18 cellular contexts compared by ENCODE assay signal in genomic region chr13:71460179-71460578, GRCh38.
A peak's percentile ranks its signal among the peaks of the same experiment; 100 is the strongest.
DNase-seq lines count a peak whose midpoint lies in the region; ATAC-seq and TF ChIP-seq lines count a peak whose summit lies in the region.
"Had no signal": no experiment of that assay in that cellular context is flagged by ENCODE, and none has a peak within 500 bp of the region (broad histone marks: within the 10 kb centered on the region; RNA-seq: fewer than 3 reads in every experiment).

No MANE protein-coding gene starts in this region.

- no peak overlapping the region for H3K4ac ChIP-seq in IMR-90 (ENCODE audit: low read depth, low read length)

- no peak overlapping the region for H4K91ac ChIP-seq in IMR-90 (ENCODE audit: insufficient read depth, low read depth, low read length)

- no peak overlapping the region for H3K9ac ChIP-seq in IMR-90 (ENCODE audit: low read depth, low read length)
- H3K9ac ChIP-seq: GM23248 had no signal

- no peak overlapping the region for H3K56ac ChIP-seq in IMR-90 (ENCODE audit: extremely low read depth, insufficient read depth, low read length)

- no peak for DNase-seq in IMR-90
- DNase-seq in fibroblast of pulmonary artery (ENCODE audit: low read depth): peak; percentile 32
- no peak for DNase-seq in SHP77 (lab: John Stamatoyannopoulos, UW)
- DNase-seq in anterior cingulate cortex (lab: John Stamatoyannopoulos, UW): no peak
- DNase-seq in NCI-H524 (lab: John Stamatoyannopoulos, UW): no peak
- DNase-seq: ACHN; activated CD4-positive, alpha-beta T cell treated with anti-CD3 and anti-CD28 coated beads for 48 hours; activated CD8-positive, alpha-beta memory T cell treated with anti-CD3 and anti-CD28 coated beads, Interleukin-2, amount 50 U/mL, for 48 hours; activated gamma-delta T cell treated with Interleukin-2 at 50 U/mL for 16 hours; GM23248; MM.1S; PC-9; stimulated activated CD4-positive, alpha-beta T cell treated with anti-CD3 and anti-CD28 coated beads, Interleukin-2, amount 100 ng/mL, for 48 hours; T-helper 9 cell had no signal

- TF ChIP-seq POLR2A in IMR-90 (IDR thresholded peaks at IDR 0.05; ENCODE audit: low read depth, low read length): no peak

- H2BK20ac ChIP-seq in IMR-90 (ENCODE audit: low read depth, low read length): no peak overlapping the region

- ATAC-seq in GM18502 (IDR thresholded peaks at IDR 0.05; ENCODE audit: poor library complexity, unreplicated experiment) (peak; percentile 67), HG02610 (IDR thresholded peaks at IDR 0.05; ENCODE audit: unreplicated experiment) (peak; percentile 85), IMR-90 (ENCODE audit: low read depth) (peak; percentile 35; the same call in 1 of the 2 replicates), GM21825 (IDR thresholded peaks at IDR 0.05; ENCODE audit: unreplicated experiment) (no peak)
- ATAC-seq: HepG2 had no signal

- no peak overlapping the region for H3K27ac ChIP-seq in IMR-90 (ENCODE audit: insufficient read depth, low read length)
- H3K27ac ChIP-seq: GM23248, PC-9 had no signal

- dilution Hi-C loops in IMR-90 (cut with HindIII; ENCODE audit: low sequenced_read_pairs, unreplicated experiment): no loop called here

- H4K20me1 ChIP-seq in IMR-90 (ENCODE audit: insufficient read depth, low read length): no peaks in the 10 kb centered on the region

- in situ Hi-C loops in IMR-90 (cut with MboI; ENCODE audit: low sequenced_read_pairs): no loop called here

- H2BK5ac ChIP-seq in IMR-90 (ENCODE audit: low read depth, low read length, poor library complexity, severe bottlenecking): no peak overlapping the region

- WGBS in IMR-90 (ENCODE audit: extremely low coverage in 2 of 2, insufficient read length in 1 of 2), 2 experiments: no CpG with 5 or more reads among the region's 3 CpGs

- H3K9me3 ChIP-seq in IMR-90 (ENCODE audit: control insufficient read depth, insufficient read depth, low read length): no peaks in the 10 kb centered on the region

- intact Hi-C loops in IMR-90 (cut with micrococcal nuclease): no loop called here

- no peak overlapping the region for H3K14ac ChIP-seq in IMR-90 (replicated peaks; ENCODE audit: low read depth, low read length)

- H3K4me2 ChIP-seq in IMR-90 (ENCODE audit: low read depth, low read length): no peak overlapping the region
- H3K4me2 ChIP-seq: PC-9 had no signal

- no peak overlapping the region for H2AK9ac ChIP-seq in IMR-90 (replicated peaks; ENCODE audit: low read depth, low read length, poor library complexity)

- H3K9me1 ChIP-seq in IMR-90 (ENCODE audit: insufficient read depth, low read length): no peaks in the 10 kb centered on the region

- H4K8ac ChIP-seq in IMR-90 (ENCODE audit: low read depth in 2 of 2, low read length in 2 of 2): no peak overlapping the region

- POLR2A ChIA-PET in IMR-90 (lab: Charles Lee; ENCODE audit: unreplicated experiment): no interaction called here

- CTCF ChIA-PET in IMR-90 (lab: Yijun Ruan, JAX): no interaction called here

- no peak overlapping the region for H4K5ac ChIP-seq in IMR-90 (ENCODE audit: low read depth, low read length)

- no peak overlapping the region for H2BK120ac ChIP-seq in IMR-90 (ENCODE audit: low read depth, low read length)

- no peak overlapping the region for H2AFZ ChIP-seq in IMR-90 (replicated peaks; ENCODE audit: low read length, poor library complexity)
- H2AFZ ChIP-seq: GM23248, PC-9 had no signal

- no peak overlapping the region for H3K4me3 ChIP-seq in IMR-90 (ENCODE audit: insufficient read depth, low read depth, low read length)
- H3K4me3 ChIP-seq in fibroblast of pulmonary artery (replicated peaks; ENCODE audit: low read depth, low read length): no peak overlapping the region
- H3K4me3 ChIP-seq: GM23248, PC-9 had no signal

- no peaks in the 10 kb centered on the region for H3K27me3 ChIP-seq in IMR-90 (ENCODE audit: control insufficient read depth, insufficient read depth, low read length)

- no peak overlapping the region for H2AK5ac ChIP-seq in IMR-90 (ENCODE audit: low read depth, low read length)

- H2BK15ac ChIP-seq in IMR-90 (ENCODE audit: low read depth, low read length): no peak overlapping the region

- no TSS peak for BruUV-seq in IMR-90 (replicated peaks; lab: Mats Ljungman, UMichigan)

- H3K36me3 ChIP-seq in IMR-90 (ENCODE audit: control insufficient read depth, insufficient read depth, low read length): no peaks in the 10 kb centered on the region

- no peak overlapping the region for H3K18ac ChIP-seq in IMR-90 (ENCODE audit: low read depth, low read length)

- TF ChIP-seq CTCF in IMR-90 (conservative IDR thresholded peaks at IDR 0.05; ENCODE audit: low read depth, low read length) (no peak), fibroblast of pulmonary artery (IDR thresholded peaks at IDR 0.05; ENCODE audit: low read length, missing control alignments) (no peak)

- H3K4me1 ChIP-seq in IMR-90 (ENCODE audit: control insufficient read depth, insufficient read depth, low read length): no peaks in the 10 kb centered on the region

- H3K79me1 ChIP-seq in IMR-90 (ENCODE audit: low read depth in 1 of 2, low read length in 2 of 2): no peaks in the 10 kb centered on the region

- TF ChIP-seq RAD21 in IMR-90 (IDR thresholded peaks at IDR 0.05; ENCODE audit: low read length): no peak

- no peak overlapping the region for H3K23ac ChIP-seq in IMR-90 (ENCODE audit: low read depth, low read length)

TF ChIP-seq in IMR-90, 13 proteins besides CTCF, POLR2A, EP300 and RAD21:
- TF ChIP-seq USF2 (IDR thresholded peaks at IDR 0.05; ENCODE audit: low read depth, low read length) (no peak), RCOR1 (IDR thresholded peaks at IDR 0.05; ENCODE audit: insufficient replicate concordance, low read length) (no peak), CHD1 (IDR thresholded peaks at IDR 0.05; ENCODE audit: low read depth, low read length) (no peak), MAZ (IDR thresholded peaks at IDR 0.05; ENCODE audit: borderline replicate concordance, low read depth, low read length) (no peak), CEBPB (IDR thresholded peaks at IDR 0.05; ENCODE audit: low read depth, low read length) (no peak)
- TF ChIP-seq, protein P1, sequence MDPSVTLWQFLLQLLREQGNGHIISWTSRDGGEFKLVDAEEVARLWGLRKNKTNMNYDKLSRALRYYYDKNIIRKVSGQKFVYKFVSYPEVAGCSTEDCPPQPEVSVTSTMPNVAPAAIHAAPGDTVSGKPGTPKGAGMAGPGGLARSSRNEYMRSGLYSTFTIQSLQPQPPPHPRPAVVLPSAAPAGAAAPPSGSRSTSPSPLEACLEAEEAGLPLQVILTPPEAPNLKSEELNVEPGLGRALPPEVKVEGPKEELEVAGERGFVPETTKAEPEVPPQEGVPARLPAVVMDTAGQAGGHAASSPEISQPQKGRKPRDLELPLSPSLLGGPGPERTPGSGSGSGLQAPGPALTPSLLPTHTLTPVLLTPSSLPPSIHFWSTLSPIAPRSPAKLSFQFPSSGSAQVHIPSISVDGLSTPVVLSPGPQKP (IDR thresholded peaks at IDR 0.05; ENCODE audit: borderline replicate concordance, low read depth, low read length): no peak
